ENCODE assay signal across 29 cellular contexts in the genomic region with DNA sequence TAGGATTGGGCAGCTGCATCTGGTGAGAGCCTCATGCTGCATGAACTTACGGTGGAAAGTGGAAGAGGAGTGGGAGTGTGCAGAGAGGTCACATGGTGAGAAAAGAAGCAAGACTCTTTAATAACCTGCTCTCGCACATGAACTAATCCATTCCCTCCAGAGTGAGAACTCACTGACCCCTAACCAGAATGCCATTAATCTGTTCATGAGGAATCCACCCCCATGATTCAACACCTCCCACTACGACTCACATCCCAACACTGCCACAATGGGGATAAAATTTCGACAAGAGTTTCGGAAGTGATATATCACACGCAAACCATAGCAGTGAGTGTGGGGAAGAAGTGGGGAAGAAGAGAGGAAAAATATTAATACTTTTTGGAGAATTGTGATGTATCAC.
DNase-seq lines count a peak whose midpoint lies in the region; ATAC-seq, FAIRE-seq and TF ChIP-seq lines count a peak whose summit lies in the region.
"Had no signal": no experiment of that assay in that cellular context is flagged by ENCODE, and none has a peak within 500 bp of the region (broad histone marks: within the 10 kb centered on the region; RNA-seq: fewer than 3 reads in every experiment).

No MANE protein-coding gene starts in this region.

- TF ChIP-seq CTCF in glutamatergic neuron (IDR thresholded peaks at IDR 0.05; ENCODE audit: partially characterized antibody, unreplicated experiment) (no peak), suprapubic skin (IDR thresholded peaks at IDR 0.05) (no peak)

- peak; percentile 13 for FAIRE-seq in HTR-8/SVneo (lab: Jason Lieb, UNC)
- FAIRE-seq: endothelial cell of umbilical vein, GM12878, HepG2, small intestine had no signal

- H3K27me3 ChIP-seq in suprapubic skin, result no peaks in the 10 kb centered on the region
- H3K27me3 ChIP-seq: dorsolateral prefrontal cortex had no signal

- peaks cover 12% of the 10 kb centered on the region for H3K27me3 Mint-ChIP-seq in glutamatergic neuron (ENCODE audit: unreplicated experiment)
- no peaks in the 10 kb centered on the region for H3K27me3 Mint-ChIP-seq in activated T-helper 17 cell treated with anti-CD3 and anti-CD28 coated beads, Interleukin-2, amount 50 U/mL, for 72 hours
- H3K27me3 Mint-ChIP-seq: activated CD8-positive, alpha-beta T cell treated with anti-CD3 and anti-CD28 coated beads for 36 hours; central memory CD8-positive, alpha-beta T cell; stimulated activated naive B cell treated with anti-CD40 and anti-IgM and Interleukin-4, amounts not matched to agents 10 μg/mL and 1 μg/mL and 100 μg/mL, for 72 hours had no signal

- TF ChIP-seq EP300 in suprapubic skin (IDR thresholded peaks at IDR 0.05), result no peak

- no peaks in the 10 kb centered on the region for H3K36me3 Mint-ChIP-seq in glutamatergic neuron (ENCODE audit: unreplicated experiment)
- H3K36me3 Mint-ChIP-seq in activated T-helper 17 cell treated with anti-CD3 and anti-CD28 coated beads, Interleukin-2, amount 50 U/mL, for 72 hours (ENCODE audit: low read depth), result no peaks in the 10 kb centered on the region
- H3K36me3 Mint-ChIP-seq: stimulated activated naive B cell treated with anti-CD40 and anti-IgM and Interleukin-4, amounts not matched to agents 10 μg/mL and 1 μg/mL and 100 μg/mL, for 72 hours had no signal

- H3K4me3 Mint-ChIP-seq in glutamatergic neuron (ENCODE audit: unreplicated experiment), result peak overlapping the region; percentile 22
- no peak overlapping the region for H3K4me3 Mint-ChIP-seq in activated T-helper 17 cell treated with anti-CD3 and anti-CD28 coated beads, Interleukin-2, amount 50 U/mL, for 72 hours
- H3K4me3 Mint-ChIP-seq: activated CD8-positive, alpha-beta T cell treated with anti-CD3 and anti-CD28 coated beads for 36 hours; central memory CD8-positive, alpha-beta T cell; stimulated activated naive B cell treated with anti-CD40 and anti-IgM and Interleukin-4, amounts not matched to agents 10 μg/mL and 1 μg/mL and 100 μg/mL, for 72 hours had no signal

- WGBS in suprapubic skin, result 74% methylated on average over 6 of the region's 6 CpGs

- H3K27ac Mint-ChIP-seq in glutamatergic neuron (ENCODE audit: unreplicated experiment), result peak overlapping the region; percentile 88
- no peak overlapping the region for H3K27ac Mint-ChIP-seq in activated T-helper 17 cell treated with anti-CD3 and anti-CD28 coated beads, Interleukin-2, amount 50 U/mL, for 72 hours
- H3K27ac Mint-ChIP-seq: activated CD8-positive, alpha-beta T cell treated with anti-CD3 and anti-CD28 coated beads for 36 hours; stimulated activated naive B cell treated with anti-CD40 and anti-IgM and Interleukin-4, amounts not matched to agents 10 μg/mL and 1 μg/mL and 100 μg/mL, for 72 hours had no signal

- DNase-seq in Daoy (ENCODE audit: low read depth), result peak; percentile 25
- DNase-seq in HTR-8/SVneo (ENCODE audit: insufficient read length, low spot score), result no peak
- DNase-seq in RPMI7951 (ENCODE audit: low read depth), result peak; percentile 16
- DNase-seq in glutamatergic neuron, result no peak
- no peak for DNase-seq in suprapubic skin (ENCODE audit: low spot score in 2 of 2)
- DNase-seq in anterior cingulate cortex (lab: John Stamatoyannopoulos, UW), result no peak
- DNase-seq: activated CD4-positive, CD25-positive, alpha-beta regulatory T cell treated with anti-CD3 and anti-CD28 coated beads, Interleukin-2, amount 50 U/mL, for 72 hours; activated CD8-positive, alpha-beta T cell treated with anti-CD3 and anti-CD28 coated beads for 36 hours; activated naive CD4-positive, alpha-beta T cell; activated T-cell treated with anti-CD3 and anti-CD28 coated beads for 4 hours; amygdala; dorsolateral prefrontal cortex; GOT3; hippocampal formation; NCI-H1105 treated with DMSO at 0.1 percent for 48 hours; NCI-H2107; NCI-H526 treated with DMSO at 0.1 percent for 48 hours; psoas muscle; Right ventricle myocardium superior; small intestine; stimulated activated naive B cell treated with anti-CD40 and anti-IgM and Interleukin-4, amounts not matched to agents 10 μg/mL and 1 μg/mL and 100 μg/mL, for 72 hours had no signal

- H3K36me3 ChIP-seq in suprapubic skin, result no peaks in the 10 kb centered on the region

- no peaks in the 10 kb centered on the region for H3K4me1 ChIP-seq in suprapubic skin
- H3K4me1 ChIP-seq: psoas muscle had no signal

- H3K4me1 Mint-ChIP-seq in glutamatergic neuron (ENCODE audit: low read depth, unreplicated experiment), result peaks cover 56% of the 10 kb centered on the region
- H3K4me1 Mint-ChIP-seq in activated T-helper 17 cell treated with anti-CD3 and anti-CD28 coated beads, Interleukin-2, amount 50 U/mL, for 72 hours, result no peaks in the 10 kb centered on the region
- H3K4me1 Mint-ChIP-seq: central memory CD8-positive, alpha-beta T cell; stimulated activated naive B cell treated with anti-CD40 and anti-IgM and Interleukin-4, amounts not matched to agents 10 μg/mL and 1 μg/mL and 100 μg/mL, for 72 hours had no signal

- no peaks in the 10 kb centered on the region for H3K9me3 ChIP-seq in suprapubic skin
- H3K9me3 ChIP-seq: psoas muscle had no signal

- H3K4me3 ChIP-seq in suprapubic skin, result no peak overlapping the region
- H3K4me3 ChIP-seq: dorsolateral prefrontal cortex, GM12878, lung, psoas muscle had no signal

- H3K27ac ChIP-seq in suprapubic skin, result no peak overlapping the region
- H3K27ac ChIP-seq: C4-2B, psoas muscle had no signal

- TF ChIP-seq POLR2A in suprapubic skin (IDR thresholded peaks at IDR 0.05), result no peak

- ATAC-seq in activated T-helper 17 cell treated with anti-CD3 and anti-CD28 coated beads, Interleukin-2, amount 50 U/mL, for 72 hours (replicated peaks), result no peak
- ATAC-seq in GM19455 (IDR thresholded peaks at IDR 0.05; ENCODE audit: unreplicated experiment), result no peak
- ATAC-seq: activated CD8-positive, alpha-beta T cell treated with anti-CD3 and anti-CD28 coated beads for 36 hours; GM12878; HepG2; psoas muscle; stimulated activated naive B cell treated with anti-CD40 and anti-IgM and Interleukin-4, amounts not matched to agents 10 μg/mL and 1 μg/mL and 100 μg/mL, for 72 hours had no signal

- H3K9me3 Mint-ChIP-seq in glutamatergic neuron (ENCODE audit: unreplicated experiment), result peaks cover 12% of the 10 kb centered on the region
- peaks cover 12% of the 10 kb centered on the region for H3K9me3 Mint-ChIP-seq in activated T-helper 17 cell treated with anti-CD3 and anti-CD28 coated beads, Interleukin-2, amount 50 U/mL, for 72 hours
- H3K9me3 Mint-ChIP-seq: stimulated activated naive B cell treated with anti-CD40 and anti-IgM and Interleukin-4, amounts not matched to agents 10 μg/mL and 1 μg/mL and 100 μg/mL, for 72 hours had no signal

Comparison
In these comparisons a context has a peak if more than half of its experiments do, and no peak if none do; other contexts are left out.
1. DNase-seq: peak in Daoy (single experiment) and RPMI7951 (single experiment); none in HTR-8/SVneo (single experiment), glutamatergic neuron (single experiment), suprapubic skin (0 of 2) and anterior cingulate cortex (0 of 58).